In genomic region chr11:86046111-86046510, GRCh38 we compare ENCODE assay signal across 12 cellular contexts. TPM values are rescaled to one million over a fixed set of nuclear protein-coding genes. Genes with fewer than 3 reads are reported as not detected.
DNase-seq lines count a peak whose midpoint lies in the region; ATAC-seq lines count a peak whose summit lies in the region.
"Had no signal": no experiment of that assay in that cellular context is flagged by ENCODE, and none has a peak within 500 bp of the region (broad histone marks: within the 10 kb centered on the region; RNA-seq: fewer than 3 reads in every experiment).

No MANE protein-coding gene starts in this region.

- H3K4me3 Mint-ChIP-seq in CD4-positive, alpha-beta memory T cell, result peak overlapping the region in 5 of 8 donors; percentile 10 to 53 (median 43)
- H3K4me3 Mint-ChIP-seq in activated naive CD8-positive, alpha-beta T cell treated with anti-CD3 and anti-CD28 coated beads for 36 hours, result peak overlapping the region; percentile 48
- peak overlapping the region in 1 of 8 donors; percentile 29 for H3K4me3 Mint-ChIP-seq in naive B cell
- H3K4me3 Mint-ChIP-seq: nephron had no signal

- peak overlapping the region; percentile 40 for H3K4me2 ChIP-seq in GM23248 (ENCODE audit: unreplicated experiment)

- in situ Hi-C loops in GM23248 (cut with MboI), result no loop called here

- intact Hi-C loops in CD4-positive, alpha-beta memory T cell (cut with micrococcal nuclease), result no loop called here

- H3K27me3 Mint-ChIP-seq in CD4-positive, alpha-beta memory T cell, result no peaks in the 10 kb centered on the region
- no peaks in the 10 kb centered on the region for H3K27me3 Mint-ChIP-seq in activated naive CD8-positive, alpha-beta T cell treated with anti-CD3 and anti-CD28 coated beads for 36 hours
- no peaks in the 10 kb centered on the region for H3K27me3 Mint-ChIP-seq in naive B cell

- DNase-seq in CD4-positive, alpha-beta memory T cell, result no peak
- DNase-seq in GM23248 (peak; percentile 68), naive B cell (no peak), NCI-H2196 treated with DMSO at 0.1 percent for 48 hours (lab: John Stamatoyannopoulos, UW; ENCODE audit: unreplicated experiment) (no peak), KG1 (lab: John Stamatoyannopoulos, UW) (no peak), dermis blood vessel endothelial cell (no peak), NCI-H446 treated with DMSO at 0.1 percent for 48 hours (lab: John Stamatoyannopoulos, UW) (no peak)
- no peak for DNase-seq in activated naive CD8-positive, alpha-beta T cell treated with anti-CD3 and anti-CD28 coated beads for 36 hours
- DNase-seq: aorta, left ventricle myocardium superior had no signal

- no peak for ATAC-seq in naive B cell (ENCODE audit: low read depth in 2 of 2)
- ATAC-seq: left ventricle myocardium superior had no signal

- no peaks in the 10 kb centered on the region for H3K27me3 ChIP-seq in CD4-positive, alpha-beta memory T cell (ENCODE audit: insufficient read depth, low read length)
- H3K27me3 ChIP-seq in GM23248 (replicated peaks; ENCODE audit: insufficient read depth), result no peaks in the 10 kb centered on the region

- H3K4me1 Mint-ChIP-seq in CD4-positive, alpha-beta memory T cell, result peaks cover 70 to 95% (median 84%) of the 10 kb centered on the region in 4 donors
- peaks cover 83% of the 10 kb centered on the region for H3K4me1 Mint-ChIP-seq in activated naive CD8-positive, alpha-beta T cell treated with anti-CD3 and anti-CD28 coated beads for 36 hours
- peaks cover 55 to 86% (median 84%) of the 10 kb centered on the region in 3 donors for H3K4me1 Mint-ChIP-seq in naive B cell

- H3K9me2 ChIP-seq in GM23248 (ENCODE audit: insufficient read depth), result no peaks in the 10 kb centered on the region

- no peaks in the 10 kb centered on the region for H3K36me3 Mint-ChIP-seq in CD4-positive, alpha-beta memory T cell
- H3K36me3 Mint-ChIP-seq in activated naive CD8-positive, alpha-beta T cell treated with anti-CD3 and anti-CD28 coated beads for 36 hours, result peaks cover 48% of the 10 kb centered on the region
- H3K36me3 Mint-ChIP-seq in naive B cell, result no peaks in the 10 kb centered on the region

- H3K4me1 ChIP-seq in CD4-positive, alpha-beta memory T cell (ENCODE audit: insufficient read depth, low read length), result peaks cover 99% of the 10 kb centered on the region
- peaks cover 88% of the 10 kb centered on the region for H3K4me1 ChIP-seq in GM23248 (ENCODE audit: insufficient read depth)

- no peak overlapping the region for H3K4me3 ChIP-seq in CD4-positive, alpha-beta memory T cell (ENCODE audit: low read length in 2 of 2)
- H3K4me3 ChIP-seq in GM23248, result peak overlapping the region; percentile 22

- peak overlapping the region; percentile 8 to 90 (median 68) for H3K27ac Mint-ChIP-seq in CD4-positive, alpha-beta memory T cell
- H3K27ac Mint-ChIP-seq in activated naive CD8-positive, alpha-beta T cell treated with anti-CD3 and anti-CD28 coated beads for 36 hours, result peak overlapping the region; percentile 93
- H3K27ac Mint-ChIP-seq in naive B cell, result peak overlapping the region in 5 of 6 donors; percentile 21 to 76 (median 40)

- no peak overlapping the region for H2AFZ ChIP-seq in GM23248

- H3K9me3 ChIP-seq in CD4-positive, alpha-beta memory T cell (ENCODE audit: control insufficient read depth in 1 of 2, low read length in 2 of 2), result no peaks in the 10 kb centered on the region
- H3K9me3 ChIP-seq in GM23248 (ENCODE audit: low read depth), result no peaks in the 10 kb centered on the region

- no peaks in the 10 kb centered on the region for H3K36me3 ChIP-seq in CD4-positive, alpha-beta memory T cell (ENCODE audit: insufficient read depth, low read length)
- H3K36me3 ChIP-seq in GM23248 (ENCODE audit: low read depth), result no peaks in the 10 kb centered on the region

- no peak overlapping the region for H3K27ac ChIP-seq in CD4-positive, alpha-beta memory T cell (ENCODE audit: low read depth, low read length)
- H3K27ac ChIP-seq in GM23248, result peak overlapping the region; percentile 61
- H3K27ac ChIP-seq: C4-2B had no signal

- CTCF ChIA-PET in CD4-positive, alpha-beta memory T cell (lab: Charles Lee; ENCODE audit: partially characterized antibody), result interaction anchor here (0.7 to 1.5 kb wide), 3 partner anchors 14 to 149 kb away, joined by 3 to 6 read pairs (median 3); no protein-coding TSS in a partner anchor

- peaks cover 100% of the 10 kb centered on the region for H3K79me2 ChIP-seq in GM23248 (ENCODE audit: insufficient read depth)

- H3K9ac ChIP-seq in GM23248, result no peak overlapping the region

- POLR2A ChIA-PET in CD4-positive, alpha-beta memory T cell (lab: Charles Lee; ENCODE audit: partially characterized antibody), result interaction anchor here (1.1 to 1.5 kb wide), 2 partner anchors 21 to 23 kb away, joined by 4 to 7 read pairs; partner anchors contain the start of gene PICALM

- peaks cover 52% of the 10 kb centered on the region for H3F3A ChIP-seq in GM23248 (ENCODE audit: insufficient read depth)

- WGBS in GM23248 (ENCODE audit: low coverage in 1 of 2, low lambda C conversion rate in 2 of 2, missing lambda C conversion rate in 2 of 2), 2 experiments, result 4% methylated on average over 1 of the region's 1 CpG

- H4K20me1 ChIP-seq in GM23248 (ENCODE audit: insufficient read depth), result peaks cover 53% of the 10 kb centered on the region

- no peaks in the 10 kb centered on the region for H3K9me3 Mint-ChIP-seq in CD4-positive, alpha-beta memory T cell
- H3K9me3 Mint-ChIP-seq in activated naive CD8-positive, alpha-beta T cell treated with anti-CD3 and anti-CD28 coated beads for 36 hours, result peaks cover 2% of the 10 kb centered on the region
- H3K9me3 Mint-ChIP-seq in naive B cell, result no peaks in the 10 kb centered on the region
- H3K9me3 Mint-ChIP-seq: nephron had no signal

RNA-seq across cellular contexts. Expression of gene PICALM, which starts 22.8 kb away (rescaled TPM):
- total RNA-seq in CD4-positive, alpha-beta memory T cell, result 100 to 1,000 TPM; 127 to 138 TPM
- polyA plus RNA-seq in CD4-positive, alpha-beta memory T cell, result 10 to 100 TPM; 15.3 to 26.3 TPM
- total RNA-seq in GM23248 (2014; rRNA removed; shearing (Covaris generic)), result 277 and 310 TPM in 2 replicates
- 69.7 and 73.2 TPM in 2 replicates for polyA plus RNA-seq in GM23248 (2016; fragmentation: Nextera tagmentation; extraction: Ambion mirVana)
- 10 to 100 TPM; 35.8 to 41.1 TPM for total RNA-seq in activated naive CD8-positive, alpha-beta T cell treated with anti-CD3 and anti-CD28 coated beads for 36 hours
- 10 to 100 TPM; 13.3 to 20.2 (median 16.9) TPM for polyA plus RNA-seq in naive B cell (ENCODE audit: low read depth in 6 of 6)
- 238 and 240 TPM in 2 replicates for total RNA-seq in dermis blood vessel endothelial cell

Comparison
In these comparisons a context has a peak if more than half of its experiments do, and no peak if none do; other contexts are left out.
1. H3K27ac Mint-ChIP-seq: peak in every context shown above with its lines; median percentile 93 in activated naive CD8-positive, alpha-beta T cell treated with anti-CD3 and anti-CD28 coated beads for 36 hours; 68 in CD4-positive, alpha-beta memory T cell; 40 in naive B cell.